ENCODE assay signal across 16 cellular contexts in genomic region chr5:170963521-170963920, GRCh38.
"Had no signal": no experiment of that assay in that cellular context is flagged by ENCODE, and none has a peak within 500 bp of the region (broad histone marks: within the 10 kb centered on the region; RNA-seq: fewer than 3 reads in every experiment).

No MANE protein-coding gene starts in this region.

- H3K4me3 Mint-ChIP-seq: naive thymus-derived CD8-positive, alpha-beta T cell; stimulated activated naive B cell treated with anti-CD40 and anti-IgM and Interleukin-4, amounts not matched to agents 10 μg/mL and 1 μg/mL and 100 μg/mL, for 72 hours; stimulated activated naive CD8-positive, alpha-beta T cell treated with anti-CD3 and anti-CD28 coated beads, Interleukin-15, amount 100 ng/mL, for 72 hours had no signal

- H3K9me3 Mint-ChIP-seq: stimulated activated naive B cell treated with anti-CD40 and anti-IgM and Interleukin-4, amounts not matched to agents 10 μg/mL and 1 μg/mL and 100 μg/mL, for 72 hours; stimulated activated naive CD8-positive, alpha-beta T cell treated with anti-CD3 and anti-CD28 coated beads, Interleukin-15, amount 100 ng/mL, for 72 hours had no signal

- H3K27ac ChIP-seq: coronary artery, heart left ventricle, sigmoid colon, skin epidermis had no signal

- ATAC-seq: heart left ventricle; mucosa of descending colon; naive thymus-derived CD8-positive, alpha-beta T cell; stimulated activated naive B cell treated with anti-CD40 and anti-IgM and Interleukin-4, amounts not matched to agents 10 μg/mL and 1 μg/mL and 100 μg/mL, for 72 hours; stimulated activated naive CD8-positive, alpha-beta T cell treated with anti-CD3 and anti-CD28 coated beads, Interleukin-15, amount 100 ng/mL, for 72 hours had no signal

- H3K27me3 ChIP-seq: heart left ventricle, sigmoid colon had no signal

- H3K9me3 ChIP-seq: heart left ventricle, mucosa of descending colon, sigmoid colon had no signal

- H3K36me3 ChIP-seq: heart left ventricle, sigmoid colon had no signal

- H3K36me3 Mint-ChIP-seq: naive thymus-derived CD8-positive, alpha-beta T cell; stimulated activated naive B cell treated with anti-CD40 and anti-IgM and Interleukin-4, amounts not matched to agents 10 μg/mL and 1 μg/mL and 100 μg/mL, for 72 hours had no signal

- DNase-seq: effector CD4-positive, alpha-beta T cell; heart left ventricle; hippocampal formation; kidney glomerular epithelial cell; mammary epithelial cell; mucosa of descending colon; naive thymus-derived CD8-positive, alpha-beta T cell; sigmoid colon; stimulated activated CD4-positive, alpha-beta T cell treated with anti-CD3 and anti-CD28 coated beads, Interleukin-2, amount 100 ng/mL, for 24 hours; stimulated activated CD4-positive, alpha-beta T cell treated with anti-CD3 and anti-CD28 coated beads, Interleukin-4, amount 100 ng/mL, for 4 hours; stimulated activated naive B cell treated with anti-CD40 and anti-IgM and Interleukin-4, amounts not matched to agents 10 μg/mL and 1 μg/mL and 100 μg/mL, for 72 hours; stimulated activated naive CD8-positive, alpha-beta T cell treated with anti-CD3 and anti-CD28 coated beads, Interleukin-15, amount 100 ng/mL, for 72 hours; trophoblast cell had no signal

- H3K4me1 ChIP-seq: sigmoid colon had no signal

- H3K4me1 Mint-ChIP-seq: naive thymus-derived CD8-positive, alpha-beta T cell; stimulated activated naive B cell treated with anti-CD40 and anti-IgM and Interleukin-4, amounts not matched to agents 10 μg/mL and 1 μg/mL and 100 μg/mL, for 72 hours; stimulated activated naive CD8-positive, alpha-beta T cell treated with anti-CD3 and anti-CD28 coated beads, Interleukin-15, amount 100 ng/mL, for 72 hours had no signal

- FAIRE-seq: frontal cortex had no signal

- H3K4me3 ChIP-seq: coronary artery, heart left ventricle, mucosa of descending colon, sigmoid colon, skin epidermis had no signal

- H3K27ac Mint-ChIP-seq: naive thymus-derived CD8-positive, alpha-beta T cell; stimulated activated naive B cell treated with anti-CD40 and anti-IgM and Interleukin-4, amounts not matched to agents 10 μg/mL and 1 μg/mL and 100 μg/mL, for 72 hours; stimulated activated naive CD8-positive, alpha-beta T cell treated with anti-CD3 and anti-CD28 coated beads, Interleukin-15, amount 100 ng/mL, for 72 hours had no signal

- H3K27me3 Mint-ChIP-seq: naive thymus-derived CD8-positive, alpha-beta T cell; stimulated activated naive B cell treated with anti-CD40 and anti-IgM and Interleukin-4, amounts not matched to agents 10 μg/mL and 1 μg/mL and 100 μg/mL, for 72 hours; stimulated activated naive CD8-positive, alpha-beta T cell treated with anti-CD3 and anti-CD28 coated beads, Interleukin-15, amount 100 ng/mL, for 72 hours had no signal
